In genomic region chr1:223186800-223187199, GRCh38 we compare ENCODE assay signal across 11 cellular contexts. TPM values are rescaled to one million over a fixed set of nuclear protein-coding genes. Genes with fewer than 3 reads are reported as not detected.
"Had no signal": no experiment of that assay in that cellular context is flagged by ENCODE, and none has a peak within 500 bp of the region (broad histone marks: within the 10 kb centered on the region; RNA-seq: fewer than 3 reads in every experiment).

No MANE protein-coding gene starts in this region.

- ATAC-seq: HepG2 had no signal

- H3K4me3 ChIP-seq: K562 had no signal

- H3K27ac Mint-ChIP-seq: IgD-negative memory B cell had no signal

- FAIRE-seq: HepG2, HTR-8/SVneo, K562 had no signal

- H3K4me3 Mint-ChIP-seq: IgD-negative memory B cell had no signal

- H3K4me2 ChIP-seq: KMS-11 had no signal

- DNase-seq: IMR-90, Karpas-422, KBM-7, KG1 had no signal

- H3K36me3 Mint-ChIP-seq: IgD-negative memory B cell had no signal

- H3K9me3 Mint-ChIP-seq: IgD-negative memory B cell had no signal

- H3K27ac ChIP-seq: HL-60, KMS-11 had no signal

RNA-seq across cellular contexts. Expression of gene TLR5, which starts 43.8 kb away (rescaled TPM):
- total RNA-seq: HepG2, HT1080 had no signal
- polyA plus RNA-seq: HepG2 had no signal
